1 cellular context compared by ENCODE assay signal in the genomic region with DNA sequence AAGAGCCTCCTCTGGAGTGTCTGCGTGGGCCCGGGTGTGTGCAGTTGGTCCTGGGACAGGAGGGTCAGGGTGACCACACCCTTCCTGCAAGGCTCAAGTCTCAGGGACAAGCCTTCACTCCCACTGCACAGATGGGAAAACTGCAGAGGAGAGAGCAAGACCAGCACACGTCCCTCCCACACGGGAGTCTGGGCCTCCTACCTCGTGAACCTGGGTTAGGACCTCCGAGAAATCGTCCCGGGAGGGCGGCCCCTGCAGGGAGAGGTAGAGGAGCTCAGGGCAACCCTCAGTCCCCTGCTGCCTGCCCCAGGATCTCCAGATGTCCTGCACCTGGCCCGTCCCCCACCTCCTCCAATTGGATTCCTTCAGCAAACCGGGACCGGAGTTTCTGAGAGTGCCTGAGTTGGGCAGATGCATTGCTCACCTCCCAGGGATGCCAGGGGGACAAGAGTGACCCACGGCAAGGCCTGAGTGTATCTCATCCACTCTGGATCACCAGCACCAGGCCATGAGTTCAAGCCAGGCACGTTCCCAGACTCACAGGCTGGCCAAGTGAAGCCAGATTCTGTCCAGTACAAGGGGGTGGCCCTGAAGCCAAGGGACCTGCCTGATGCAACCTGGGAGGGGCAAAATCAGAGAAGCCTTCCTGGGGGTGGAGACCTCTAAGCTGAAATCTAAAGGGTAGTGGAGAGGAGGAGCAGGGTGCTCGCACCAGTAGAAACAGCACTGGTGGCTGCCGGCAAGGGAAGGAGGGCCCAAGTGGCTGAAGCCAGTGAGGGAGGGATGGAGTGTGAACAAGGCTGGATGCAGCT.
TF ChIP-seq lines count a peak whose summit lies in the region.

No MANE protein-coding gene starts in this region.

TF ChIP-seq in HepG2, 621 proteins besides CTCF, POLR2A, EP300 and RAD21:
- TF ChIP-seq, protein P1, sequence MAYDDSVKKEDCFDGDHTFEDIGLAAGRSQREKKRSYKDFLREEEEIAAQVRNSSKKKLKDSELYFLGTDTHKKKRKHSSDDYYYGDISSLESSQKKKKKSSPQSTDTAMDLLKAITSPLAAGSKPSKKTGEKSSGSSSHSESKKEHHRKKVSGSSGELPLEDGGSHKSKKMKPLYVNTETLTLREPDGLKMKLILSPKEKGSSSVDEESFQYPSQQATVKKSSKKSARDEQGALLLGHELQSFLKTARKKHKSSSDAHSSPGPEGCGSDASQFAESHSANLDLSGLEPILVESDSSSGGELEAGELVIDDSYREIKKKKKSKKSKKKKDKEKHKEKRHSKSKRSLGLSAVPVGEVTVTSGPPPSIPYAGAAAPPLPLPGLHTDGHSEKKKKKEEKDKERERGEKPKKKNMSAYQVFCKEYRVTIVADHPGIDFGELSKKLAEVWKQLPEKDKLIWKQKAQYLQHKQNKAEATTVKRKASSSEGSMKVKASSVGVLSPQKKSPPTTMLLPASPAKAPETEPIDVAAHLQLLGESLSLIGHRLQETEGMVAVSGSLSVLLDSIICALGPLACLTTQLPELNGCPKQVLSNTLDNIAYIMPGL (CRISPR knock-in tag; IDR thresholded peaks at IDR 0.05; ENCODE audit: borderline replicate concordance in 1 of 2, low read depth in 1 of 2) = no peak
- TF ChIP-seq SOX13 (IDR thresholded peaks at IDR 0.05) (no peak), SOX13 (CRISPR knock-in tag; conservative IDR thresholded peaks at IDR 0.05 in 1 of 2, IDR thresholded peaks at IDR 0.05 in 1 of 2) (no peak), MAF1 (CRISPR knock-in tag; IDR thresholded peaks at IDR 0.05; ENCODE audit: borderline replicate concordance) (no peak), ETV6 (CRISPR knock-in tag; conservative IDR thresholded peaks at IDR 0.05) (no peak), AGO1 (IDR thresholded peaks at IDR 0.05; ENCODE audit: low read depth, low read length, poor library complexity, severe bottlenecking) (no peak), HNRNPLL (IDR thresholded peaks at IDR 0.05; ENCODE audit: low read depth, low read length, poor library complexity, severe bottlenecking) (peak; percentile 5), ESRRA (CRISPR knock-in tag; IDR thresholded peaks at IDR 0.05; ENCODE audit: low read depth) (no peak), FOSL2 (CRISPR knock-in tag; IDR thresholded peaks at IDR 0.05) (no peak), REPIN1 (CRISPR knock-in tag; IDR thresholded peaks at IDR 0.05; ENCODE audit: borderline replicate concordance, low read depth) (no peak), ZNF629 (CRISPR knock-in tag; conservative IDR thresholded peaks at IDR 0.05) (peak; percentile 61), ZNF460 (CRISPR knock-in tag; IDR thresholded peaks at IDR 0.05; ENCODE audit: borderline replicate concordance) (no peak), PRPF4 (IDR thresholded peaks at IDR 0.05; ENCODE audit: low read depth, low read length, poor library complexity, severe bottlenecking) (no peak), IRX3 (CRISPR knock-in tag; IDR thresholded peaks at IDR 0.05; ENCODE audit: borderline replicate concordance, low read depth) (no peak), ZNF136 (CRISPR knock-in tag; IDR thresholded peaks at IDR 0.05; ENCODE audit: low read depth) (no peak), HMG20B (CRISPR knock-in tag; conservative IDR thresholded peaks at IDR 0.05) (no peak), ZNF878 (CRISPR knock-in tag; IDR thresholded peaks at IDR 0.05) (no peak), CEBPG (CRISPR knock-in tag; IDR thresholded peaks at IDR 0.05) (peak; percentile 9; the same call in 1 of the 2 replicates), ZNF230 (CRISPR knock-in tag; IDR thresholded peaks at IDR 0.05) (no peak), ZNF468 (CRISPR knock-in tag; IDR thresholded peaks at IDR 0.05) (no peak), LCORL (IDR thresholded peaks at IDR 0.05) (no peak), LCORL (CRISPR knock-in tag; IDR thresholded peaks at IDR 0.05) (no peak), AGO2 (optimal IDR thresholded peaks at IDR 0.05; ENCODE audit: low read depth, low read length) (no peak), ZBTB42 (CRISPR knock-in tag; IDR thresholded peaks at IDR 0.05) (no peak), ZNF775 (CRISPR knock-in tag; IDR thresholded peaks at IDR 0.05; ENCODE audit: borderline replicate concordance) (no peak), RXRB (CRISPR knock-in tag; IDR thresholded peaks at IDR 0.05; ENCODE audit: borderline replicate concordance) (no peak), ZSCAN12 (CRISPR knock-in tag; IDR thresholded peaks at IDR 0.05) (no peak), ELF1 (CRISPR knock-in tag; IDR thresholded peaks at IDR 0.05) (no peak)
- TF ChIP-seq, protein P2, sequence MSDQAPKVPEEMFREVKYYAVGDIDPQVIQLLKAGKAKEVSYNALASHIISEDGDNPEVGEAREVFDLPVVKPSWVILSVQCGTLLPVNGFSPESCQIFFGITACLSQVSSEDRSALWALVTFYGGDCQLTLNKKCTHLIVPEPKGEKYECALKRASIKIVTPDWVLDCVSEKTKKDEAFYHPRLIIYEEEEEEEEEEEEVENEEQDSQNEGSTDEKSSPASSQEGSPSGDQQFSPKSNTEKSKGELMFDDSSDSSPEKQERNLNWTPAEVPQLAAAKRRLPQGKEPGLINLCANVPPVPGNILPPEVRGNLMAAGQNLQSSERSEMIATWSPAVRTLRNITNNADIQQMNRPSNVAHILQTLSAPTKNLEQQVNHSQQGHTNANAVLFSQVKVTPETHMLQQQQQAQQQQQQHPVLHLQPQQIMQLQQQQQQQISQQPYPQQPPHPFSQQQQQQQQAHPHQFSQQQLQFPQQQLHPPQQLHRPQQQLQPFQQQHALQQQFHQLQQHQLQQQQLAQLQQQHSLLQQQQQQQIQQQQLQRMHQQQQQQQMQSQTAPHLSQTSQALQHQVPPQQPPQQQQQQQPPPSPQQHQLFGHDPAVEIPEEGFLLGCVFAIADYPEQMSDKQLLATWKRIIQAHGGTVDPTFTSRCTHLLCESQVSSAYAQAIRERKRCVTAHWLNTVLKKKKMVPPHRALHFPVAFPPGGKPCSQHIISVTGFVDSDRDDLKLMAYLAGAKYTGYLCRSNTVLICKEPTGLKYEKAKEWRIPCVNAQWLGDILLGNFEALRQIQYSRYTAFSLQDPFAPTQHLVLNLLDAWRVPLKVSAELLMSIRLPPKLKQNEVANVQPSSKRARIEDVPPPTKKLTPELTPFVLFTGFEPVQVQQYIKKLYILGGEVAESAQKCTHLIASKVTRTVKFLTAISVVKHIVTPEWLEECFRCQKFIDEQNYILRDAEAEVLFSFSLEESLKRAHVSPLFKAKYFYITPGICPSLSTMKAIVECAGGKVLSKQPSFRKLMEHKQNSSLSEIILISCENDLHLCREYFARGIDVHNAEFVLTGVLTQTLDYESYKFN (CRISPR knock-in tag; conservative IDR thresholded peaks at IDR 0.05) = no peak
- TF ChIP-seq, protein P3, sequence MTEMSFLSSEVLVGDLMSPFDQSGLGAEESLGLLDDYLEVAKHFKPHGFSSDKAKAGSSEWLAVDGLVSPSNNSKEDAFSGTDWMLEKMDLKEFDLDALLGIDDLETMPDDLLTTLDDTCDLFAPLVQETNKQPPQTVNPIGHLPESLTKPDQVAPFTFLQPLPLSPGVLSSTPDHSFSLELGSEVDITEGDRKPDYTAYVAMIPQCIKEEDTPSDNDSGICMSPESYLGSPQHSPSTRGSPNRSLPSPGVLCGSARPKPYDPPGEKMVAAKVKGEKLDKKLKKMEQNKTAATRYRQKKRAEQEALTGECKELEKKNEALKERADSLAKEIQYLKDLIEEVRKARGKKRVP (CRISPR knock-in tag; IDR thresholded peaks at IDR 0.05) = peak in 1 of 2 experiments; percentile 54; a peak in 1 of 4 replicates
- TF ChIP-seq, protein P4, sequence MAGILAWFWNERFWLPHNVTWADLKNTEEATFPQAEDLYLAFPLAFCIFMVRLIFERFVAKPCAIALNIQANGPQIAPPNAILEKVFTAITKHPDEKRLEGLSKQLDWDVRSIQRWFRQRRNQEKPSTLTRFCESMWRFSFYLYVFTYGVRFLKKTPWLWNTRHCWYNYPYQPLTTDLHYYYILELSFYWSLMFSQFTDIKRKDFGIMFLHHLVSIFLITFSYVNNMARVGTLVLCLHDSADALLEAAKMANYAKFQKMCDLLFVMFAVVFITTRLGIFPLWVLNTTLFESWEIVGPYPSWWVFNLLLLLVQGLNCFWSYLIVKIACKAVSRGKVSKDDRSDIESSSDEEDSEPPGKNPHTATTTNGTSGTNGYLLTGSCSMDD (CRISPR knock-in tag; IDR thresholded peaks at IDR 0.05) = no peak
- TF ChIP-seq, protein P5, sequence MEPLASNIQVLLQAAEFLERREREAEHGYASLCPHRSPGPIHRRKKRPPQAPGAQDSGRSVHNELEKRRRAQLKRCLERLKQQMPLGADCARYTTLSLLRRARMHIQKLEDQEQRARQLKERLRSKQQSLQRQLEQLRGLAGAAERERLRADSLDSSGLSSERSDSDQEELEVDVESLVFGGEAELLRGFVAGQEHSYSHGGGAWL (CRISPR knock-in tag; IDR thresholded peaks at IDR 0.05) = no peak
- TF ChIP-seq, protein P6, sequence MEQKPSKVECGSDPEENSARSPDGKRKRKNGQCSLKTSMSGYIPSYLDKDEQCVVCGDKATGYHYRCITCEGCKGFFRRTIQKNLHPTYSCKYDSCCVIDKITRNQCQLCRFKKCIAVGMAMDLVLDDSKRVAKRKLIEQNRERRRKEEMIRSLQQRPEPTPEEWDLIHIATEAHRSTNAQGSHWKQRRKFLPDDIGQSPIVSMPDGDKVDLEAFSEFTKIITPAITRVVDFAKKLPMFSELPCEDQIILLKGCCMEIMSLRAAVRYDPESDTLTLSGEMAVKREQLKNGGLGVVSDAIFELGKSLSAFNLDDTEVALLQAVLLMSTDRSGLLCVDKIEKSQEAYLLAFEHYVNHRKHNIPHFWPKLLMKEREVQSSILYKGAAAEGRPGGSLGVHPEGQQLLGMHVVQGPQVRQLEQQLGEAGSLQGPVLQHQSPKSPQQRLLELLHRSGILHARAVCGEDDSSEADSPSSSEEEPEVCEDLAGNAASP (CRISPR knock-in tag; IDR thresholded peaks at IDR 0.05; ENCODE audit: borderline replicate concordance) = no peak
- TF ChIP-seq, protein P7, sequence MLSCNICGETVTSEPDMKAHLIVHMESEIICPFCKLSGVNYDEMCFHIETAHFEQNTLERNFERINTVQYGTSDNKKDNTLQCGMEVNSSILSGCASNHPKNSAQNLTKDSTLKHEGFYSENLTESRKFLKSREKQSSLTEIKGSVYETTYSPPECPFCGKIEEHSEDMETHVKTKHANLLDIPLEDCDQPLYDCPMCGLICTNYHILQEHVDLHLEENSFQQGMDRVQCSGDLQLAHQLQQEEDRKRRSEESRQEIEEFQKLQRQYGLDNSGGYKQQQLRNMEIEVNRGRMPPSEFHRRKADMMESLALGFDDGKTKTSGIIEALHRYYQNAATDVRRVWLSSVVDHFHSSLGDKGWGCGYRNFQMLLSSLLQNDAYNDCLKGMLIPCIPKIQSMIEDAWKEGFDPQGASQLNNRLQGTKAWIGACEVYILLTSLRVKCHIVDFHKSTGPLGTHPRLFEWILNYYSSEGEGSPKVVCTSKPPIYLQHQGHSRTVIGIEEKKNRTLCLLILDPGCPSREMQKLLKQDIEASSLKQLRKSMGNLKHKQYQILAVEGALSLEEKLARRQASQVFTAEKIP (CRISPR knock-in tag; IDR thresholded peaks at IDR 0.05; ENCODE audit: borderline replicate concordance) = no peak
- TF ChIP-seq, protein P8, sequence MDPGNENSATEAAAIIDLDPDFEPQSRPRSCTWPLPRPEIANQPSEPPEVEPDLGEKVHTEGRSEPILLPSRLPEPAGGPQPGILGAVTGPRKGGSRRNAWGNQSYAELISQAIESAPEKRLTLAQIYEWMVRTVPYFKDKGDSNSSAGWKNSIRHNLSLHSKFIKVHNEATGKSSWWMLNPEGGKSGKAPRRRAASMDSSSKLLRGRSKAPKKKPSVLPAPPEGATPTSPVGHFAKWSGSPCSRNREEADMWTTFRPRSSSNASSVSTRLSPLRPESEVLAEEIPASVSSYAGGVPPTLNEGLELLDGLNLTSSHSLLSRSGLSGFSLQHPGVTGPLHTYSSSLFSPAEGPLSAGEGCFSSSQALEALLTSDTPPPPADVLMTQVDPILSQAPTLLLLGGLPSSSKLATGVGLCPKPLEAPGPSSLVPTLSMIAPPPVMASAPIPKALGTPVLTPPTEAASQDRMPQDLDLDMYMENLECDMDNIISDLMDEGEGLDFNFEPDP (CRISPR knock-in tag; conservative IDR thresholded peaks at IDR 0.05) = no peak
